In genomic region chr15:70142072-70142321, GRCh38 we compare ENCODE assay signal across 1 cellular context.
TF ChIP-seq lines count a peak whose summit lies in the region.

No MANE protein-coding gene starts in this region.

TF ChIP-seq in IMR-90, 13 proteins besides CTCF, POLR2A, EP300 and RAD21:
- no peak for TF ChIP-seq USF2 (IDR thresholded peaks at IDR 0.05; ENCODE audit: low read depth, low read length)
- no peak for TF ChIP-seq MXI1 (IDR thresholded peaks at IDR 0.05; ENCODE audit: borderline replicate concordance, low read depth, low read length)
- TF ChIP-seq BHLHE40 (IDR thresholded peaks at IDR 0.05; ENCODE audit: low read depth, low read length), result no peak
- no peak for TF ChIP-seq RFX5 (IDR thresholded peaks at IDR 0.05; ENCODE audit: low read depth, low read length)
- no peak for TF ChIP-seq CHD1 (IDR thresholded peaks at IDR 0.05; ENCODE audit: low read depth, low read length)
- no peak for TF ChIP-seq RCOR1 (IDR thresholded peaks at IDR 0.05; ENCODE audit: insufficient replicate concordance, low read length)
- no peak for TF ChIP-seq FOS (IDR thresholded peaks at IDR 0.05; ENCODE audit: low read depth, low read length)
- TF ChIP-seq MAFK (IDR thresholded peaks at IDR 0.05; ENCODE audit: low read depth, low read length), result no peak
- TF ChIP-seq NFE2L2 (IDR thresholded peaks at IDR 0.05; ENCODE audit: low read depth, low read length), result no peak
- TF ChIP-seq MAZ (IDR thresholded peaks at IDR 0.05; ENCODE audit: borderline replicate concordance, low read depth, low read length), result no peak
- TF ChIP-seq CEBPB (IDR thresholded peaks at IDR 0.05; ENCODE audit: low read depth, low read length), result no peak
- no peak for TF ChIP-seq ELK1 (IDR thresholded peaks at IDR 0.05; ENCODE audit: borderline replicate concordance, low read depth, low read length)
- no peak for TF ChIP-seq SMC3 (IDR thresholded peaks at IDR 0.05; ENCODE audit: low read depth, low read length)
